ENCODE assay signal across 14 cellular contexts in the genomic region with DNA sequence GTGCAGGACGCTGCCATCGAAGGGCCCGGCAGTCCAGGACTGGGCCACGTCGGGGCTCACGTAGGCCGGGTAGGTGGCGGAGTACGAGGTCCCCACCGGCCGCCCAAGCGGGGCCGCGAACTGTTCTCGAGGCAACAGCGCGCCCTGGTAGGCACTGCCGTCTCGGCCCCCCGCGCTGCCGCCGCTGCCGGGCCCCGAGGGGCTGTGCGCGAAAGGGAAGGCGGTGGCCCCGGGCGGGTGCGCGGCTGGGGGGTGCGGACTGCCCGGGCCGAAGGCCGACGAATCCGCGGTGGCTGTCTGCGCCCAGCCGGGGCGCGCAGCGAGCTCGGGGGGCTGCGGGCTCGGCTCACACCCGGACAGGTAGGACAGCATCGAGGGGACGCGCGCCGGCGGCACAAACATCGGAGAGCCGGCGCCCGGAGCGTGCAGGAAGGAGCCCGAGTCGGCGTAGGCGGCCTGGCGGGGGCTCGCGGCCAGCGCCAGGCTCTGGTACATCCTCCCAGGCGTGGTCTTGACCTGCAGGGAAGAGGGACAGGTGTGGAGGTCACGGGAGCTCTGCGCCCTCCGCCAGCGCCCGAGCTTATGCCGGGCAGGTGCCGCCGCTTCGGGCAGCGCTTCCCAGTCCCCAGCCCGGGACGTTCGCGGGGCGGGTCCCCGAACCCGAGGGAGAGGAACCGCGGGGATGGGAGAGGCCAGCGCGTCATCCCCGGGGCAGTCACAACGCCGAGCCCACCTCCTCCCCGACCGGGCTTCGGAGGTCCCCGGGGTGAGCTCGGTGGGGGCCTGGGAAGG. TPM values are rescaled to one million over a fixed set of nuclear protein-coding genes. Genes with fewer than 3 reads are reported as not detected.
DNase-seq lines count a peak whose midpoint lies in the region; ATAC-seq and TF ChIP-seq lines count a peak whose summit lies in the region.
"Had no signal": no experiment of that assay in that cellular context is flagged by ENCODE, and none has a peak within 500 bp of the region (broad histone marks: within the 10 kb centered on the region; RNA-seq: fewer than 3 reads in every experiment).

No MANE protein-coding gene starts in this region.

- H3K27me3 Mint-ChIP-seq in H9 (ENCODE audit: low read depth): peaks cover 82% of the 10 kb centered on the region

- H3K14ac ChIP-seq in H9 (ENCODE audit: insufficient read depth, low read length): no peak overlapping the region

- TF ChIP-seq CTCF in H9 (conservative IDR thresholded peaks at IDR 0.05) (no peak), coronary artery (IDR thresholded peaks at IDR 0.05) (no peak), gastrocnemius medialis (IDR thresholded peaks at IDR 0.05 in 4 of 5, conservative IDR thresholded peaks at IDR 0.05 in 1 of 5) (no peak), tibial nerve (IDR thresholded peaks at IDR 0.05) (no peak)

- H3K23me2 ChIP-seq in H9 (ENCODE audit: insufficient read length, low read depth, low read length, poor library complexity, severe bottlenecking): peaks cover 16% of the 10 kb centered on the region

- no peak overlapping the region for H4K8ac ChIP-seq in H9 (replicated peaks; ENCODE audit: insufficient read length, low read depth, low read length)

- peaks cover 9 to 34% of the 10 kb centered on the region in 2 experiments for H3K4me1 Mint-ChIP-seq in H9

- in situ Hi-C loops in gastrocnemius medialis (cut with MboI; ENCODE audit: low sequenced_read_pairs in 4 of 4): no loop called here

- no peak overlapping the region for H2BK20ac ChIP-seq in H9 (ENCODE audit: low read depth, low read length, poor library complexity, severe bottlenecking)

- H2AK5ac ChIP-seq in H9 (ENCODE audit: insufficient read length, low read length): no peak overlapping the region

- no peak overlapping the region for H2BK120ac ChIP-seq in H9 (ENCODE audit: low read depth, low read length, poor library complexity, severe bottlenecking)

- H3K4me3 ChIP-seq in coronary artery (peak overlapping the region; percentile 63), gastrocnemius medialis (peak overlapping the region in 3 of 4 donors; percentile 21 to 38 (median 36)), tibial nerve (peak overlapping the region in 2 of 4 donors; percentile 19 to 42)
- H3K4me3 ChIP-seq: SJCRH30 had no signal

- no peak overlapping the region for H3K23ac ChIP-seq in H9 (ENCODE audit: insufficient read length, low read depth, low read length)

- H4K91ac ChIP-seq in H9 (ENCODE audit: insufficient read length, low read depth, low read length): no peak overlapping the region

- DNase-seq in H9: no peak
- no peak for DNase-seq in coronary artery (ENCODE audit: low spot score)
- peak; percentile 54 for DNase-seq in left kidney (ENCODE audit: low read depth, low spot score)
- no peak for DNase-seq in gastrocnemius medialis
- DNase-seq in activated CD4-positive, alpha-beta T cell treated with anti-CD3 and anti-CD28 coated beads for 4 hours: no peak
- no peak for DNase-seq in tibial nerve (ENCODE audit: low spot score in 2 of 2)
- DNase-seq: activated T-cell treated with anti-CD3 and anti-CD28 coated beads, Interleukin-2, amount 50 U/mL, for 72 hours; GF-D8; naive B cell; NCI-H510A treated with DMSO at 0.1 percent for 48 hours; SJCRH30 had no signal

- H3K27me3 ChIP-seq in H9 (ENCODE audit: insufficient read depth, low read length) (peaks cover 48% of the 10 kb centered on the region), gastrocnemius medialis (peaks cover 59 to 69% (median 69%) of the 10 kb centered on the region in 3 donors), tibial nerve (peaks cover 0 to 92% of the 10 kb centered on the region in 2 donors)

- H3K4me1 ChIP-seq in H9 (ENCODE audit: insufficient read depth, low read length) (no peaks in the 10 kb centered on the region), gastrocnemius medialis (peaks cover 0 to 7% of the 10 kb centered on the region in 2 donors), tibial nerve (peaks cover 0 to 29% (median 12%) of the 10 kb centered on the region in 4 donors)
- H3K4me1 ChIP-seq: SJCRH30 had no signal

- H2BK5ac ChIP-seq in H9 (ENCODE audit: insufficient read length, low read length): no peak overlapping the region

- no peaks in the 10 kb centered on the region; a peak in 1 of 7 replicates for H3K36me3 Mint-ChIP-seq in H9 (ENCODE audit: insufficient read depth in 1 of 3, low read depth in 3 of 3)
- H3K36me3 Mint-ChIP-seq: naive B cell had no signal

- peaks cover 0 to 2% of the 10 kb centered on the region in 2 experiments; a peak in 1 of 5 replicates for H3K9me3 Mint-ChIP-seq in H9
- H3K9me3 Mint-ChIP-seq: activated T-cell treated with anti-CD3 and anti-CD28 coated beads, Interleukin-2, amount 50 U/mL, for 72 hours; naive B cell had no signal

- H3K79me2 ChIP-seq in H9 (ENCODE audit: insufficient read depth, low read length): no peaks in the 10 kb centered on the region

- no peak overlapping the region for H3K4ac ChIP-seq in H9 (ENCODE audit: low read depth, low read length)

- peak overlapping the region; percentile 25 for H3K4me2 ChIP-seq in H9 (ENCODE audit: insufficient read depth, insufficient read length, low read length)

- no peaks in the 10 kb centered on the region for H3K36me3 ChIP-seq in gastrocnemius medialis
- no peaks in the 10 kb centered on the region for H3K36me3 ChIP-seq in tibial nerve
- H3K36me3 ChIP-seq: SJCRH30 had no signal

- no peak overlapping the region for H3T11ph ChIP-seq in H9 (ENCODE audit: low read length)

- no peak overlapping the region for H2BK12ac ChIP-seq in H9 (ENCODE audit: insufficient read length, low read depth, low read length)

- no peak for TF ChIP-seq POLR2A in gastrocnemius medialis (IDR thresholded peaks at IDR 0.05)
- TF ChIP-seq POLR2A in tibial nerve (IDR thresholded peaks at IDR 0.05): no peak

- no peak overlapping the region for H3K9ac ChIP-seq in H9 (ENCODE audit: extremely low read depth, insufficient read length, low read length)

- H3K18ac ChIP-seq in H9 (ENCODE audit: insufficient read length, low read depth, low read length): no peak overlapping the region

- intact Hi-C loops in gastrocnemius medialis (cut with DNase I; ENCODE audit: low total_unique reads): no loop called here

- no peak overlapping the region for H3K56ac ChIP-seq in H9 (ENCODE audit: insufficient read length, low read depth, low read length)

- H2AFZ ChIP-seq in H9 (ENCODE audit: low read length): no peak overlapping the region

- peak overlapping the region; percentile 35 to 68; a peak in 4 of 5 replicates for H3K4me3 Mint-ChIP-seq in H9
- H3K4me3 Mint-ChIP-seq: activated T-cell treated with anti-CD3 and anti-CD28 coated beads, Interleukin-2, amount 50 U/mL, for 72 hours had no signal

- H3K9me3 ChIP-seq in H9 (ENCODE audit: control insufficient read depth, low read depth, low read length): no peaks in the 10 kb centered on the region
- H3K9me3 ChIP-seq in gastrocnemius medialis: no peaks in the 10 kb centered on the region
- no peaks in the 10 kb centered on the region for H3K9me3 ChIP-seq in tibial nerve
- H3K9me3 ChIP-seq: SJCRH30 had no signal

- H3K27ac ChIP-seq in H9 (ENCODE audit: insufficient read length, low read depth, low read length) (no peak overlapping the region), coronary artery (no peak overlapping the region), gastrocnemius medialis (no peak overlapping the region), tibial nerve (peak overlapping the region in 1 of 4 donors; percentile 68)
- H3K27ac ChIP-seq: SJCRH30 had no signal

- no peaks in the 10 kb centered on the region for H3K79me1 ChIP-seq in H9 (ENCODE audit: insufficient read depth, low read depth, low read length, poor library complexity, severe bottlenecking)

- H4K20me1 ChIP-seq in H9 (ENCODE audit: control insufficient read depth, insufficient read depth, insufficient read length): no peaks in the 10 kb centered on the region

- no peak overlapping the region for H2BK15ac ChIP-seq in H9 (ENCODE audit: low read depth, low read length)

- H3K27ac Mint-ChIP-seq in H9: no peak overlapping the region
- H3K27ac Mint-ChIP-seq: activated T-cell treated with anti-CD3 and anti-CD28 coated beads, Interleukin-2, amount 50 U/mL, for 72 hours; naive B cell had no signal

- WGBS in H9 (ENCODE audit: extremely low coverage, insufficient read length, low lambda C conversion rate): no CpG with 5 or more reads among the region's 97 CpGs
- 1 to 8% methylated on average over 32 to 47 of the region's 97 CpGs for WGBS in tibial nerve, 2 donors

- no peak for TF ChIP-seq EP300 in tibial nerve (IDR thresholded peaks at IDR 0.05)

- H4K5ac ChIP-seq in H9 (ENCODE audit: insufficient read length, low read depth, low read length): no peak overlapping the region

- ATAC-seq in gastrocnemius medialis (no peak), HG02642 (IDR thresholded peaks at IDR 0.05; ENCODE audit: poor library complexity, unreplicated experiment) (no peak), HG03432 (IDR thresholded peaks at IDR 0.05; ENCODE audit: unreplicated experiment) (no peak)

RNA-seq across cellular contexts. Expression of a gene that starts 0.6 kb away (rescaled TPM):
- 0.24 and 0.39 TPM in 2 replicates for total RNA-seq in H9 (2021)
- not detected for total RNA-seq in gastrocnemius medialis
- total RNA-seq in tibial nerve: under 1 TPM in 1 of 4 donors, not detected in 3; 0.20 TPM
- total RNA-seq: activated T-cell treated with anti-CD3 and anti-CD28 coated beads, Interleukin-2, amount 50 U/mL, for 72 hours; astrocyte; SJCRH30 had no signal

RNA-seq across cellular contexts. Expression of a gene that starts 47.9 kb away (rescaled TPM):
- total RNA-seq in H9 (2021): 0.20 and 0.28 TPM in 2 replicates
- total RNA-seq in gastrocnemius medialis: not detected
- not detected for total RNA-seq in tibial nerve
- total RNA-seq: activated T-cell treated with anti-CD3 and anti-CD28 coated beads, Interleukin-2, amount 50 U/mL, for 72 hours; SJCRH30 had no signal
